ENCODE assay signal across 14 cellular contexts in the genomic region with DNA sequence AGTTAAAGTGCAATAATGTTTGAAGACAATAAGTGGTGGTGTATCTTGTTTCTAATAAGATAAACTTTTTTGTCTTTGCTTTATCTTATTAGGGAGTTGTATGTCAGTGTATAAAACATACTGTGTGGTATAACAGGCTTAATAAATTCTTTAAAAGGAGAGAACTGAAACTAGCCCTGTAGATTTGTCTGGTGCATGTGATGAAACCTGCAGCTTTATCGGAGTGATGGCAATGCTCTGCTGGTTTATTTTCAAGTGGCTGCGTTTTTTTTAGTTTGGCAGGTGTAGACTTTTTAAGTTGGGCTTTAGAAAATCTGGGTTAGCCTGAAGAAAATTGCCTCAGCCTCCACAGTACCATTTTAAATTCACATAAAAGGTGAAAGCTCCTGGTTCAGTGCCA. TPM values are rescaled to one million over a fixed set of nuclear protein-coding genes. Genes with fewer than 3 reads are reported as not detected.
DNase-seq lines count a peak whose midpoint lies in the region; ATAC-seq and TF ChIP-seq lines count a peak whose summit lies in the region.
"Had no signal": no experiment of that assay in that cellular context is flagged by ENCODE, and none has a peak within 500 bp of the region (broad histone marks: within the 10 kb centered on the region; RNA-seq: fewer than 3 reads in every experiment).

No MANE protein-coding gene starts in this region.

- peaks cover 0 to 5% of the 10 kb centered on the region in 2 donors for H3K27me3 Mint-ChIP-seq in CD8-positive, alpha-beta memory T cell
- H3K27me3 Mint-ChIP-seq in activated naive CD8-positive, alpha-beta T cell treated with anti-CD3 and anti-CD28 coated beads, Interleukin-2, amount 50 U/mL, for 24 hours = no peaks in the 10 kb centered on the region
- peaks cover 5 to 7% of the 10 kb centered on the region in 2 donors for H3K27me3 Mint-ChIP-seq in natural killer cell treated with Interleukin-12 subunit alpha and Interleukin-12 subunit beta and Interleukin-15 and Interleukin-18, amount 100 ng/mL, for 72 hours

- peaks cover 45% of the 10 kb centered on the region for H4K20me1 ChIP-seq in Loucy (ENCODE audit: insufficient read depth, low read length, poor library complexity, severe bottlenecking)

- no peak for DNase-seq in CD8-positive, alpha-beta memory T cell
- no peak for DNase-seq in activated naive CD8-positive, alpha-beta T cell treated with anti-CD3 and anti-CD28 coated beads, Interleukin-2, amount 50 U/mL, for 24 hours
- DNase-seq in natural killer cell treated with Interleukin-12 subunit alpha and Interleukin-12 subunit beta and Interleukin-15 and Interleukin-18, amount 100 ng/mL, for 72 hours (ENCODE audit: low spot score) = no peak
- DNase-seq in AG20443 (ENCODE audit: low spot score) (no peak), NCI-H82 (lab: John Stamatoyannopoulos, UW) (no peak)
- DNase-seq: amniotic stem cell; DMS79 treated with DMSO at 0.1 percent for 48 hours; effector memory CD4-positive, alpha-beta T cell; hippocampal formation; mucosa of descending colon; NCI-H2107 had no signal

- POLR2A ChIA-PET in CD8-positive, alpha-beta memory T cell (lab: Charles Lee) = interaction anchor here (3.2 kb wide), 1 partner anchor 27 kb away, joined by 31 read pairs; no protein-coding TSS in a partner anchor

- CTCF ChIA-PET in CD8-positive, alpha-beta memory T cell (lab: Charles Lee) = no interaction called here

- peaks cover 39 to 60% (median 50%) of the 10 kb centered on the region in 3 donors for H3K4me1 Mint-ChIP-seq in CD8-positive, alpha-beta memory T cell
- H3K4me1 Mint-ChIP-seq in activated naive CD8-positive, alpha-beta T cell treated with anti-CD3 and anti-CD28 coated beads, Interleukin-2, amount 50 U/mL, for 24 hours = peaks cover 43% of the 10 kb centered on the region
- H3K4me1 Mint-ChIP-seq in natural killer cell treated with Interleukin-12 subunit alpha and Interleukin-12 subunit beta and Interleukin-15 and Interleukin-18, amount 100 ng/mL, for 72 hours (ENCODE audit: low read depth in 2 of 2) = peaks cover 30 to 41% of the 10 kb centered on the region in 2 donors

- no peak for TF ChIP-seq CTCF in Loucy (conservative IDR thresholded peaks at IDR 0.05; ENCODE audit: low read length)

- peak overlapping the region; percentile 93 for H3K4me2 ChIP-seq in Loucy (ENCODE audit: low read depth, low read length, poor library complexity, severe bottlenecking)

- no peaks in the 10 kb centered on the region for H3K9me3 Mint-ChIP-seq in CD8-positive, alpha-beta memory T cell
- H3K9me3 Mint-ChIP-seq in activated naive CD8-positive, alpha-beta T cell treated with anti-CD3 and anti-CD28 coated beads, Interleukin-2, amount 50 U/mL, for 24 hours = no peaks in the 10 kb centered on the region
- no peaks in the 10 kb centered on the region for H3K9me3 Mint-ChIP-seq in natural killer cell treated with Interleukin-12 subunit alpha and Interleukin-12 subunit beta and Interleukin-15 and Interleukin-18, amount 100 ng/mL, for 72 hours

- peak overlapping the region in 6 of 8 donors; percentile 12 to 96 (median 69) for H3K27ac Mint-ChIP-seq in CD8-positive, alpha-beta memory T cell
- peak overlapping the region; percentile 69 for H3K27ac Mint-ChIP-seq in activated naive CD8-positive, alpha-beta T cell treated with anti-CD3 and anti-CD28 coated beads, Interleukin-2, amount 50 U/mL, for 24 hours
- H3K27ac Mint-ChIP-seq in natural killer cell treated with Interleukin-12 subunit alpha and Interleukin-12 subunit beta and Interleukin-15 and Interleukin-18, amount 100 ng/mL, for 72 hours = peak overlapping the region; percentile 96 to 99

- no peaks in the 10 kb centered on the region for H3K9me2 ChIP-seq in Loucy (replicated peaks; ENCODE audit: low read depth, low read length)

- ATAC-seq in activated naive CD8-positive, alpha-beta T cell treated with anti-CD3 and anti-CD28 coated beads, Interleukin-2, amount 50 U/mL, for 24 hours = no peak
- ATAC-seq in natural killer cell treated with Interleukin-12 subunit alpha and Interleukin-12 subunit beta and Interleukin-15 and Interleukin-18, amount 100 ng/mL, for 72 hours = no peak
- ATAC-seq in HG02588 (IDR thresholded peaks at IDR 0.05; ENCODE audit: unreplicated experiment) = no peak
- ATAC-seq: mucosa of descending colon had no signal

- no peaks in the 10 kb centered on the region for H3K9me3 ChIP-seq in CD8-positive, alpha-beta memory T cell (ENCODE audit: low read length)
- no peaks in the 10 kb centered on the region for H3K9me3 ChIP-seq in Loucy (ENCODE audit: insufficient read depth, low read depth, low read length)
- H3K9me3 ChIP-seq: mucosa of descending colon had no signal

- H3K79me2 ChIP-seq in Loucy (ENCODE audit: insufficient read depth, low read length) = peaks cover 50% of the 10 kb centered on the region

- peaks cover 20% of the 10 kb centered on the region for H3K36me3 ChIP-seq in CD8-positive, alpha-beta memory T cell (ENCODE audit: insufficient read depth, low read length)
- H3K36me3 ChIP-seq in Loucy (ENCODE audit: insufficient read depth, low read length) = peaks cover 43% of the 10 kb centered on the region

- H3K27me3 ChIP-seq in CD8-positive, alpha-beta memory T cell (ENCODE audit: insufficient read depth, low read length, poor library complexity, severe bottlenecking) = no peaks in the 10 kb centered on the region
- H3K27me3 ChIP-seq in Loucy (ENCODE audit: insufficient read depth, low read length, poor library complexity, severe bottlenecking) = peaks cover 16% of the 10 kb centered on the region

- no peak overlapping the region for H3K4me3 ChIP-seq in CD8-positive, alpha-beta memory T cell (ENCODE audit: low read length)
- peak overlapping the region; percentile 99 for H3K4me3 ChIP-seq in Loucy (ENCODE audit: low read length, poor library complexity, severe bottlenecking)
- H3K4me3 ChIP-seq: mucosa of descending colon had no signal

- H3K4me3 Mint-ChIP-seq in CD8-positive, alpha-beta memory T cell = peak overlapping the region in 4 of 7 donors; percentile 29 to 100 (median 79)
- H3K4me3 Mint-ChIP-seq in activated naive CD8-positive, alpha-beta T cell treated with anti-CD3 and anti-CD28 coated beads, Interleukin-2, amount 50 U/mL, for 24 hours = peak overlapping the region; percentile 99
- peak overlapping the region; percentile 98 for H3K4me3 Mint-ChIP-seq in natural killer cell treated with Interleukin-12 subunit alpha and Interleukin-12 subunit beta and Interleukin-15 and Interleukin-18, amount 100 ng/mL, for 72 hours

- H3K36me3 Mint-ChIP-seq in CD8-positive, alpha-beta memory T cell = peaks cover 4 to 64% (median 19%) of the 10 kb centered on the region in 3 donors
- H3K36me3 Mint-ChIP-seq in activated naive CD8-positive, alpha-beta T cell treated with anti-CD3 and anti-CD28 coated beads, Interleukin-2, amount 50 U/mL, for 24 hours (ENCODE audit: low read depth) = peaks cover 55% of the 10 kb centered on the region
- peaks cover 31% of the 10 kb centered on the region for H3K36me3 Mint-ChIP-seq in natural killer cell treated with Interleukin-12 subunit alpha and Interleukin-12 subunit beta and Interleukin-15 and Interleukin-18, amount 100 ng/mL, for 72 hours

- H3K4me1 ChIP-seq in CD8-positive, alpha-beta memory T cell (ENCODE audit: insufficient read depth, low read length) = peaks cover 28% of the 10 kb centered on the region
- H3K4me1 ChIP-seq in Loucy (ENCODE audit: insufficient read depth, low read length, poor library complexity, severe bottlenecking) = peaks cover 30% of the 10 kb centered on the region

- peak overlapping the region; percentile 94 for H3K9ac ChIP-seq in Loucy (ENCODE audit: low read depth, low read length, poor library complexity, severe bottlenecking)

- H3K27ac ChIP-seq in CD8-positive, alpha-beta memory T cell (ENCODE audit: low read depth, low read length) = no peak overlapping the region
- H3K27ac ChIP-seq: skin epidermis had no signal

- no peak overlapping the region for H2AFZ ChIP-seq in Loucy (ENCODE audit: low read length)

- H3F3A ChIP-seq in Loucy (ENCODE audit: low read depth) = peaks cover 11% of the 10 kb centered on the region; the same call in 1 of the 2 replicates

RNA-seq across cellular contexts. Expression of gene RPL15, which starts 2.7 kb away (rescaled TPM):
- 1,000 to 10,000 TPM; 2,200 to 2,237 TPM for total RNA-seq in CD8-positive, alpha-beta memory T cell
- polyA plus RNA-seq in CD8-positive, alpha-beta memory T cell = 4,233 TPM
- total RNA-seq in natural killer cell treated with Interleukin-12 subunit alpha and Interleukin-12 subunit beta and Interleukin-15 and Interleukin-18, amount 100 ng/mL, for 72 hours = 1,000 to 10,000 TPM; 1,150 to 1,334 TPM

RNA-seq across cellular contexts. Expression of gene NKIRAS1, which starts 2.8 kb away (rescaled TPM):
- 1 to 10 TPM; 6.1 to 7.2 TPM for total RNA-seq in CD8-positive, alpha-beta memory T cell
- 5.3 TPM for polyA plus RNA-seq in CD8-positive, alpha-beta memory T cell
- 1 to 10 TPM; 4.9 to 6.7 TPM for total RNA-seq in natural killer cell treated with Interleukin-12 subunit alpha and Interleukin-12 subunit beta and Interleukin-15 and Interleukin-18, amount 100 ng/mL, for 72 hours

RNA-seq across cellular contexts. Expression of gene NR1D2, which starts 25.5 kb away (rescaled TPM):
- 1 to 10 TPM; 7.9 to 8.4 TPM for total RNA-seq in CD8-positive, alpha-beta memory T cell
- 57.1 TPM for polyA plus RNA-seq in CD8-positive, alpha-beta memory T cell
- total RNA-seq in natural killer cell treated with Interleukin-12 subunit alpha and Interleukin-12 subunit beta and Interleukin-15 and Interleukin-18, amount 100 ng/mL, for 72 hours = 1 to 10 TPM; 4.2 to 5.2 TPM
